In genomic region chr16:74372369-74372768, GRCh38 we compare ENCODE assay signal across 16 cellular contexts. TPM values are rescaled to one million over a fixed set of nuclear protein-coding genes. Genes with fewer than 3 reads are reported as not detected.
"Had no signal": no experiment of that assay in that cellular context is flagged by ENCODE, and none has a peak within 500 bp of the region (broad histone marks: within the 10 kb centered on the region; RNA-seq: fewer than 3 reads in every experiment).

No MANE protein-coding gene starts in this region.

- H3K36me3 ChIP-seq: esophagus muscularis mucosa, prostate gland had no signal

- ATAC-seq: activated CD4-positive, CD25-positive, alpha-beta regulatory T cell treated with anti-CD3 and anti-CD28 coated beads, Interleukin-2, amount 50 U/mL, for 24 hours; activated T-cell treated with anti-CD3 and anti-CD28 coated beads, Interleukin-2, amount 50 U/mL, for 72 hours; naive thymus-derived CD8-positive, alpha-beta T cell; sciatic nerve; stimulated activated naive CD8-positive, alpha-beta T cell treated with anti-CD3 and anti-CD28 coated beads, Interleukin-15, Interleukin-2, amounts not matched to agents 100 U/mL and 50 U/mL, for 24 hours had no signal

- H3K27me3 Mint-ChIP-seq: naive thymus-derived CD8-positive, alpha-beta T cell had no signal

- H3K27ac Mint-ChIP-seq: activated T-cell treated with anti-CD3 and anti-CD28 coated beads, Interleukin-2, amount 50 U/mL, for 72 hours had no signal

- H3K27me3 ChIP-seq: esophagus muscularis mucosa, testis had no signal

- H3K4me3 Mint-ChIP-seq: activated T-cell treated with anti-CD3 and anti-CD28 coated beads, Interleukin-2, amount 50 U/mL, for 72 hours; naive thymus-derived CD8-positive, alpha-beta T cell had no signal

- H3K9me3 Mint-ChIP-seq: activated T-cell treated with anti-CD3 and anti-CD28 coated beads, Interleukin-2, amount 50 U/mL, for 72 hours; naive thymus-derived CD8-positive, alpha-beta T cell had no signal

- DNase-seq: activated CD4-positive, alpha-beta T cell treated with anti-CD3 and anti-CD28 coated beads, Interleukin-2, amount 50 U/mL, for 48 hours; activated gamma-delta T cell treated with Interleukin-2 at 50 U/mL for 16 hours; activated T-cell treated with anti-CD3 and anti-CD28 coated beads, Interleukin-2, amount 50 U/mL, for 72 hours; aorta; glutamatergic neuron; naive thymus-derived CD8-positive, alpha-beta T cell; nucleus accumbens; stimulated activated naive CD8-positive, alpha-beta T cell treated with anti-CD3 and anti-CD28 coated beads, Interleukin-15, Interleukin-2, amounts not matched to agents 100 U/mL and 50 U/mL, for 24 hours; testis had no signal

- H3K4me3 ChIP-seq: esophagus muscularis mucosa, prostate gland, testis had no signal

- H3K36me3 Mint-ChIP-seq: naive thymus-derived CD8-positive, alpha-beta T cell had no signal

RNA-seq across cellular contexts. Expression of gene NPIPB15, which starts 3.7 kb away (rescaled TPM):
- total RNA-seq: lung microvascular endothelial cell had no signal

RNA-seq across cellular contexts. Expression of gene CLEC18B, which starts 48.9 kb away (rescaled TPM):
- total RNA-seq: fibroblast of villous mesenchyme, mononuclear cell had no signal
